13 cellular contexts compared by ENCODE assay signal in genomic region chr2:47888581-47889280, GRCh38. TPM values are rescaled to one million over a fixed set of nuclear protein-coding genes. Genes with fewer than 3 reads are reported as not detected.
DNase-seq lines count a peak whose midpoint lies in the region; ATAC-seq and TF ChIP-seq lines count a peak whose summit lies in the region.
"Had no signal": no experiment of that assay in that cellular context is flagged by ENCODE, and none has a peak within 500 bp of the region (broad histone marks: within the 10 kb centered on the region; RNA-seq: fewer than 3 reads in every experiment).

No MANE protein-coding gene starts in this region.

- H3K4me3 Mint-ChIP-seq in activated CD4-positive, alpha-beta T cell treated with anti-CD3 and anti-CD28 coated beads, Interleukin-2, amount 10 ng/mL, durations not matched to agents 7 days and 5 days, result no peak overlapping the region
- peak overlapping the region; percentile 57 for H3K4me3 Mint-ChIP-seq in natural killer cell treated with Interleukin-12 subunit alpha and Interleukin-12 subunit beta and Interleukin-15 and Interleukin-18, amount 100 ng/mL, for 72 hours

- peak overlapping the region; percentile 56 for H3K27ac Mint-ChIP-seq in activated CD4-positive, alpha-beta T cell treated with anti-CD3 and anti-CD28 coated beads, Interleukin-2, amount 10 ng/mL, durations not matched to agents 7 days and 5 days
- peak overlapping the region; percentile 45 to 55 for H3K27ac Mint-ChIP-seq in natural killer cell treated with Interleukin-12 subunit alpha and Interleukin-12 subunit beta and Interleukin-15 and Interleukin-18, amount 100 ng/mL, for 72 hours

- in situ Hi-C loops in astrocyte of the spinal cord (cut with HindIII; ENCODE audit: low sequenced_read_pairs), result no loop called here

- CTCF ChIA-PET in activated CD4-positive, alpha-beta T cell treated with anti-CD3 and anti-CD28 coated beads, Interleukin-2, amount 10 ng/mL, durations not matched to agents 7 days and 5 days (lab: Charles Lee), result interaction anchor here (0.6 kb wide), 1 partner anchor 591 kb away, joined by 3 read pairs; no protein-coding TSS in a partner anchor

- ATAC-seq in natural killer cell treated with Interleukin-12 subunit alpha and Interleukin-12 subunit beta and Interleukin-15 and Interleukin-18, amount 100 ng/mL, for 72 hours, result peak; percentile 71 to 80
- no peak for ATAC-seq in HG02973 (IDR thresholded peaks at IDR 0.05; ENCODE audit: unreplicated experiment)
- no peak for ATAC-seq in HG03097 (IDR thresholded peaks at IDR 0.05; ENCODE audit: low FRiP score, unreplicated experiment)

- no peaks in the 10 kb centered on the region for H3K9me3 Mint-ChIP-seq in activated CD4-positive, alpha-beta T cell treated with anti-CD3 and anti-CD28 coated beads, Interleukin-2, amount 10 ng/mL, durations not matched to agents 7 days and 5 days
- H3K9me3 Mint-ChIP-seq in natural killer cell treated with Interleukin-12 subunit alpha and Interleukin-12 subunit beta and Interleukin-15 and Interleukin-18, amount 100 ng/mL, for 72 hours, result no peaks in the 10 kb centered on the region

- POLR2A ChIA-PET in activated CD4-positive, alpha-beta T cell treated with anti-CD3 and anti-CD28 coated beads, Interleukin-2, amount 10 ng/mL, durations not matched to agents 7 days and 5 days (lab: Charles Lee), result no interaction called here

- no peak overlapping the region for H3K4me3 ChIP-seq in astrocyte of the spinal cord (ENCODE audit: low read depth, low read length)
- H3K4me3 ChIP-seq: right atrium auricular region, thyroid gland had no signal

- H3K36me3 Mint-ChIP-seq in activated CD4-positive, alpha-beta T cell treated with anti-CD3 and anti-CD28 coated beads, Interleukin-2, amount 10 ng/mL, durations not matched to agents 7 days and 5 days (ENCODE audit: low read depth), result peaks cover 30% of the 10 kb centered on the region
- H3K36me3 Mint-ChIP-seq in natural killer cell treated with Interleukin-12 subunit alpha and Interleukin-12 subunit beta and Interleukin-15 and Interleukin-18, amount 100 ng/mL, for 72 hours, result no peaks in the 10 kb centered on the region

- H3K4me1 Mint-ChIP-seq in activated CD4-positive, alpha-beta T cell treated with anti-CD3 and anti-CD28 coated beads, Interleukin-2, amount 10 ng/mL, durations not matched to agents 7 days and 5 days, result peaks cover 38% of the 10 kb centered on the region
- H3K4me1 Mint-ChIP-seq in natural killer cell treated with Interleukin-12 subunit alpha and Interleukin-12 subunit beta and Interleukin-15 and Interleukin-18, amount 100 ng/mL, for 72 hours (ENCODE audit: low read depth in 2 of 2), result peaks cover 47 to 48% of the 10 kb centered on the region in 2 donors

- peak; percentile 52 for DNase-seq in activated CD4-positive, alpha-beta T cell treated with anti-CD3 and anti-CD28 coated beads, Interleukin-2, amount 10 ng/mL, durations not matched to agents 7 days and 5 days
- no peak for DNase-seq in activated CD4-positive, alpha-beta T cell treated with anti-CD3 and anti-CD28 coated beads, Interleukin-2, amount 50 U/mL, for 4 hours
- DNase-seq in Kasumi-1 (lab: John Stamatoyannopoulos, UW) (peak; percentile 8 to 11), astrocyte of the spinal cord (ENCODE audit: low read depth, low spot score) (peak; percentile 26), cerebellar nuclear complex (lab: John Stamatoyannopoulos, UW) (no peak)
- DNase-seq in natural killer cell treated with Interleukin-12 subunit alpha and Interleukin-12 subunit beta and Interleukin-15 and Interleukin-18, amount 100 ng/mL, for 72 hours (ENCODE audit: low spot score), result no peak
- DNase-seq: DMS53, NCI-H1105 treated with DMSO at 0.1 percent for 48 hours, NCI-H526, thyroid gland had no signal

- no peak for TF ChIP-seq CTCF in astrocyte of the spinal cord (IDR thresholded peaks at IDR 0.05; ENCODE audit: low read depth, low read length)

- no peaks in the 10 kb centered on the region for H3K27me3 Mint-ChIP-seq in activated CD4-positive, alpha-beta T cell treated with anti-CD3 and anti-CD28 coated beads, Interleukin-2, amount 10 ng/mL, durations not matched to agents 7 days and 5 days
- no peaks in the 10 kb centered on the region for H3K27me3 Mint-ChIP-seq in natural killer cell treated with Interleukin-12 subunit alpha and Interleukin-12 subunit beta and Interleukin-15 and Interleukin-18, amount 100 ng/mL, for 72 hours

RNA-seq across cellular contexts. Expression of gene FBXO11, which starts 17.6 kb away (rescaled TPM):
- total RNA-seq in activated CD4-positive, alpha-beta T cell treated with anti-CD3 and anti-CD28 coated beads, Interleukin-2, amount 10 ng/mL, durations not matched to agents 7 days and 5 days, result 10 to 100 TPM; 49.3 to 58.5 TPM
- total RNA-seq in natural killer cell treated with Interleukin-12 subunit alpha and Interleukin-12 subunit beta and Interleukin-15 and Interleukin-18, amount 100 ng/mL, for 72 hours, result 10 to 100 TPM; 42.7 to 48.4 TPM

Comparison
In these comparisons a context has a peak if more than half of its experiments do, and no peak if none do; other contexts are left out.
1. DNase-seq: peak in activated CD4-positive, alpha-beta T cell treated with anti-CD3 and anti-CD28 coated beads, Interleukin-2, amount 10 ng/mL, durations not matched to agents 7 days and 5 days (single experiment), Kasumi-1 (2 of 2) and astrocyte of the spinal cord (single experiment); none in activated CD4-positive, alpha-beta T cell treated with anti-CD3 and anti-CD28 coated beads, Interleukin-2, amount 50 U/mL, for 4 hours (0 of 2), natural killer cell treated with Interleukin-12 subunit alpha and Interleukin-12 subunit beta and Interleukin-15 and Interleukin-18, amount 100 ng/mL, for 72 hours (single experiment) and cerebellar nuclear complex (0 of 2).
2. ATAC-seq: peak in natural killer cell treated with Interleukin-12 subunit alpha and Interleukin-12 subunit beta and Interleukin-15 and Interleukin-18, amount 100 ng/mL, for 72 hours (2 of 2); none in HG02973 (single experiment) and HG03097 (single experiment).